ENCODE assay signal across 1 cellular context in genomic region chr14:53934778-53935414, GRCh38.
TF ChIP-seq lines count a peak whose summit lies in the region.

No MANE protein-coding gene starts in this region.

TF ChIP-seq in IMR-90, 13 proteins besides CTCF, POLR2A, EP300 and RAD21 (continued from another document):
- TF ChIP-seq ELK1 (IDR thresholded peaks at IDR 0.05; ENCODE audit: borderline replicate concordance, low read depth, low read length) (no peak), RFX5 (IDR thresholded peaks at IDR 0.05; ENCODE audit: low read depth, low read length) (no peak), FOS (IDR thresholded peaks at IDR 0.05; ENCODE audit: low read depth, low read length) (no peak), BHLHE40 (IDR thresholded peaks at IDR 0.05; ENCODE audit: low read depth, low read length) (no peak), USF2 (IDR thresholded peaks at IDR 0.05; ENCODE audit: low read depth, low read length) (no peak), CHD1 (IDR thresholded peaks at IDR 0.05; ENCODE audit: low read depth, low read length) (no peak), CEBPB (IDR thresholded peaks at IDR 0.05; ENCODE audit: low read depth, low read length) (no peak), MAZ (IDR thresholded peaks at IDR 0.05; ENCODE audit: borderline replicate concordance, low read depth, low read length) (no peak), MXI1 (IDR thresholded peaks at IDR 0.05; ENCODE audit: borderline replicate concordance, low read depth, low read length) (no peak), SMC3 (IDR thresholded peaks at IDR 0.05; ENCODE audit: low read depth, low read length) (no peak), NFE2L2 (IDR thresholded peaks at IDR 0.05; ENCODE audit: low read depth, low read length) (no peak), MAFK (IDR thresholded peaks at IDR 0.05; ENCODE audit: low read depth, low read length) (no peak)
